Comparison of ENCODE assay signal across 20 cellular contexts in genomic region chr6:35897036-35897435, GRCh38. TPM values are rescaled to one million over a fixed set of nuclear protein-coding genes. Genes with fewer than 3 reads are reported as not detected.
DNase-seq lines count a peak whose midpoint lies in the region; ATAC-seq, FAIRE-seq and TF ChIP-seq lines count a peak whose summit lies in the region.
"Had no signal": no experiment of that assay in that cellular context is flagged by ENCODE, and none has a peak within 500 bp of the region (broad histone marks: within the 10 kb centered on the region; RNA-seq: fewer than 3 reads in every experiment).

No MANE protein-coding gene starts in this region.

- BruUV-seq in K562 (replicated peaks; lab: Mats Ljungman, UMichigan) = no TSS peak

- H3K4me3 ChIP-seq in K562 (no peak overlapping the region), smooth muscle cell (no peak overlapping the region)
- H3K4me3 ChIP-seq: BLaER1 had no signal

- H3K4me2 ChIP-seq in K562 (ENCODE audit: insufficient read depth, low read length) (no peak overlapping the region), smooth muscle cell (no peak overlapping the region)
- H3K4me2 ChIP-seq: BLaER1 had no signal

- H3F3A ChIP-seq in smooth muscle cell (ENCODE audit: low read depth) = no peaks in the 10 kb centered on the region

- FAIRE-seq in K562 (lab: Jason Lieb, UNC) = no peak
- FAIRE-seq: A204.1, D721Med, G401.6, GM19239 had no signal

- no peak for TF ChIP-seq CTCF in K562 (IDR thresholded peaks at IDR 0.05 in 2 of 3, conservative IDR thresholded peaks at IDR 0.05 in 1 of 3; ENCODE audit: insufficient read depth in 2 of 3, low read depth in 1 of 3, low read length in 3 of 3)
- TF ChIP-seq CTCF in smooth muscle cell (IDR thresholded peaks at IDR 0.05; ENCODE audit: borderline replicate concordance, insufficient read depth, poor library complexity, severe bottlenecking) = no peak

- no peaks in the 10 kb centered on the region for H3K9me1 ChIP-seq in K562 (ENCODE audit: control insufficient read depth, insufficient read depth, low read length)

- H3K9ac ChIP-seq in K562 (ENCODE audit: insufficient read depth in 1 of 2, low read depth in 2 of 2, low read length in 2 of 2) (no peak overlapping the region), smooth muscle cell (ENCODE audit: low read depth) (no peak overlapping the region)
- H3K9ac ChIP-seq: BLaER1 had no signal

- H3K27me3 ChIP-seq in K562 (ENCODE audit: control insufficient read depth in 2 of 2, insufficient read depth in 2 of 2, low read length in 2 of 2) = no peaks in the 10 kb centered on the region
- no peaks in the 10 kb centered on the region for H3K27me3 ChIP-seq in smooth muscle cell (ENCODE audit: low read depth)
- H3K27me3 ChIP-seq: BE2C, BLaER1 had no signal

- 92% methylated on average over 3 of the region's 3 CpGs for WGBS in K562 (ENCODE audit: insufficient coverage, low coverage, missing lambda C conversion rate)
- 90% methylated on average over 3 of the region's 3 CpGs for WGBS in smooth muscle cell (ENCODE audit: low lambda C conversion rate)

- TF ChIP-seq RAD21 in K562 (CRISPR knock-in tag; conservative IDR thresholded peaks at IDR 0.05 in 1 of 2, IDR thresholded peaks at IDR 0.05 in 1 of 2) = no peak

- POLR2A ChIA-PET in K562 (lab: Yijun Ruan, JAX) = interaction anchor here (1.1 kb wide), 1 partner anchor 11 kb away, joined by 4 read pairs; no protein-coding TSS in a partner anchor

- intact Hi-C loops in K562 (cut with micrococcal nuclease) = no loop called here

- H3K36me3 ChIP-seq in K562 (ENCODE audit: control insufficient read depth, insufficient read depth, low read length) (peaks cover 83% of the 10 kb centered on the region), smooth muscle cell (ENCODE audit: low read depth) (no peaks in the 10 kb centered on the region)

- in situ Hi-C loops in K562 (cut with MboI) = no loop called here

- TF ChIP-seq EP300 in K562 (IDR thresholded peaks at IDR 0.05; ENCODE audit: low read length) = no peak

- DNase-seq in K562 (ENCODE audit: extremely low read depth in 1 of 4, low spot score in 3 of 4) (no peak), smooth muscle cell (lab: John Stamatoyannopoulos, UW; ENCODE audit: unreplicated experiment) (no peak), OCI-M2 (lab: John Stamatoyannopoulos, UW; ENCODE audit: unreplicated experiment) (no peak), NCI-H2081 treated with DMSO at 0.1 percent for 48 hours (lab: John Stamatoyannopoulos, UW) (no peak)
- DNase-seq: 8988T; ACHN; BE2C; C1 segment of cervical spinal cord; Caco-2; Calu3; CD4-positive, alpha-beta memory T cell; CD4-positive, CD25-positive, alpha-beta regulatory T cell; DMS79 treated with DMSO at 0.1 percent for 48 hours; GF-D8 had no signal

- peaks cover 99% of the 10 kb centered on the region for H3K79me2 ChIP-seq in K562 (ENCODE audit: control insufficient read depth, insufficient read depth, low read length)
- peaks cover 81% of the 10 kb centered on the region for H3K79me2 ChIP-seq in smooth muscle cell (ENCODE audit: low read depth)

- CTCF ChIA-PET in K562 (lab: Yijun Ruan, JAX; ENCODE audit: low intra/inter-chr PET ratio) = no interaction called here

- H4K20me1 ChIP-seq in K562 (replicated peaks; ENCODE audit: control insufficient read depth, insufficient read depth, low read length) = peaks cover 18% of the 10 kb centered on the region; the same call in 1 of the 2 replicates
- peaks cover 26% of the 10 kb centered on the region for H4K20me1 ChIP-seq in smooth muscle cell (ENCODE audit: low read depth)

- no peak for TF ChIP-seq POLR2A in K562 (conservative IDR thresholded peaks at IDR 0.05)

- no peak overlapping the region for H3K27ac ChIP-seq in K562 (ENCODE audit: extremely low read depth, low read depth, low read length)
- H3K27ac ChIP-seq in smooth muscle cell (ENCODE audit: low read depth) = peak overlapping the region; percentile 79
- H3K27ac ChIP-seq: BLaER1 had no signal

- ATAC-seq in K562 = no peak
- no peak for ATAC-seq in HG03025 (IDR thresholded peaks at IDR 0.05; ENCODE audit: low FRiP score, unreplicated experiment)

- 0 out of 2 replicates have a peak, but pooled peaks cover 3% of the 10 kb centered on the region for H3K9me3 ChIP-seq in K562 (replicated peaks; ENCODE audit: control insufficient read depth, insufficient read depth, low read depth, low read length)
- H3K9me3 ChIP-seq in smooth muscle cell (replicated peaks; ENCODE audit: low read depth) = no peaks in the 10 kb centered on the region
- H3K9me3 ChIP-seq: BE2C, Caco-2 had no signal

- no peak overlapping the region for H2AFZ ChIP-seq in K562 (ENCODE audit: low read depth, low read length)
- no peak overlapping the region for H2AFZ ChIP-seq in smooth muscle cell (ENCODE audit: low read depth)

- H3K4me1 ChIP-seq in K562 (replicated peaks in 1 of 2; ENCODE audit: control insufficient read depth in 2 of 2, insufficient read depth in 2 of 2, low read length in 2 of 2) = no peaks in the 10 kb centered on the region
- H3K4me1 ChIP-seq in smooth muscle cell (ENCODE audit: low read depth) = peaks cover 4% of the 10 kb centered on the region
- H3K4me1 ChIP-seq: BE2C had no signal

TF ChIP-seq in K562, 482 proteins besides CTCF, POLR2A, EP300 and RAD21 (continues in another document):
- TF ChIP-seq ZNF695 (CRISPR knock-in tag; IDR thresholded peaks at IDR 0.05) = no peak
- no peak for TF ChIP-seq SIX5 (IDR thresholded peaks at IDR 0.05; ENCODE audit: borderline replicate concordance in 1 of 2, insufficient read depth in 1 of 2, low read depth in 1 of 2, low read length in 2 of 2)
- no peak for TF ChIP-seq MNT (conservative IDR thresholded peaks at IDR 0.05)
- no peak for TF ChIP-seq ZKSCAN3 (CRISPR knock-in tag; IDR thresholded peaks at IDR 0.05)

RNA-seq across cellular contexts. Expression of gene SRPK1, which starts 23.9 kb away (rescaled TPM):
- 323 and 660 TPM in 2 replicates for total RNA-seq in K562 (2011; cell fraction: chromatin; rRNA removed; ENCODE audit: low replicate concordance)
- 230 and 256 TPM in 2 replicates for total RNA-seq in K562 (2011; cell fraction: nucleolus; rRNA removed)
- total RNA-seq in K562 (2011; cell fraction: nucleoplasm; rRNA removed) = 346 and 443 TPM in 2 replicates
- total RNA-seq in K562 (2014; rRNA removed) (150 and 159 TPM in 2 replicates), K562 (2014; rRNA removed; fragmentation: Illumina TruSeq; extraction: Trizol) (185 and 195 TPM in 2 replicates), K562 (2015; rRNA removed; fragmentation: Illumina TruSeq; extraction: Trizol) (164 and 183 TPM in 2 replicates), K562 (2021) (155 and 160 TPM in 2 replicates), smooth muscle cell (45.7 and 57.8 TPM in 2 replicates)
- polyA plus RNA-seq in K562 (2011; rRNA removed) (95.8 and 140 TPM in 2 replicates), K562 (2014; fragmentation: Illumina TruSeq; extraction: Trizol) (134 and 167 TPM in 2 replicates), K562 (2014; fragmentation: Nextera tagmentation; extraction: Ambion mirVana) (100 to 1,000 TPM in 1 of 2 experiments, 10 to 100 TPM in 1; 99.6 to 164 TPM), K562 (2014; rRNA removed) (116 and 135 TPM in 2 replicates), smooth muscle cell (28.2 and 33.8 TPM in 2 replicates)
- 30.0 and 51.6 TPM in 2 replicates for polyA plus RNA-seq in K562 (2011; cell fraction: cytosol; rRNA removed)
- polyA plus RNA-seq in K562 (2011; cell fraction: nucleus; rRNA removed) = 78.7 and 90.6 TPM in 2 replicates
- polyA plus RNA-seq in K562 (2012) = 49.0 and 82.7 TPM in 2 replicates
- 308 and 311 TPM in 2 replicates for polyA minus RNA-seq in K562 (2011; rRNA and poly(A)+ RNA removed)
- 93.0 and 108 TPM in 2 replicates for polyA minus RNA-seq in K562 (2011; cell fraction: cytosol; rRNA and poly(A)+ RNA removed)
- polyA minus RNA-seq in K562 (2011; cell fraction: nucleus; rRNA and poly(A)+ RNA removed) = 135 and 201 TPM in 2 replicates
